In the genomic region with DNA sequence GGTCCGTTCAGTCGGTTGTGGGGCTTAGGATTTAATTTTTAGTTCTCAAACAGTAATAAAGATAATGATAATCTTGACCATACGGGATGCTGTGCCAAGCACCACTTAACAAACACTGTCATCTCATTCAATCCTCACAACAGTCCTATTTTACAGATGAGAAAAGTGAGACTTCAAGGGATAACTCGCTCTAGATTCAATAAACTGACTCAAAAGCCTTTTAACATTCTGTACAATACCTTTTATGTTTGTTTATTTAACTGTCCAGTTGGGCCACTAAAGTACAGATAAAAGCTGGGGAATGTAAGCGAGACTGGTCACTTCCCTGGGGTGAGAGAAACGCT, we compare ENCODE assay signal across 7 cellular contexts. TPM values are rescaled to one million over a fixed set of nuclear protein-coding genes. Genes with fewer than 3 reads are reported as not detected.
DNase-seq lines count a peak whose midpoint lies in the region; ATAC-seq and TF ChIP-seq lines count a peak whose summit lies in the region.

No MANE protein-coding gene starts in this region.

- peaks cover 20% of the 10 kb centered on the region for H3K27me3 Mint-ChIP-seq in activated CD4-positive, alpha-beta memory T cell treated with anti-CD3 and anti-CD28 coated beads for 36 hours
- peaks cover 46 to 61% of the 10 kb centered on the region in 2 donors for H3K27me3 Mint-ChIP-seq in stimulated activated naive B cell treated with anti-CD40 and anti-IgM and Interleukin-4, amounts not matched to agents 10 μg/mL and 1 μg/mL and 100 μg/mL, for 72 hours

- intact Hi-C loops in activated CD4-positive, alpha-beta memory T cell treated with anti-CD3 and anti-CD28 coated beads for 36 hours (cut with micrococcal nuclease), result loop anchor here (5.0 kb wide), 1 partner anchor 67 kb away; no protein-coding TSS in a partner anchor

- no peaks in the 10 kb centered on the region for H3K36me3 Mint-ChIP-seq in activated CD4-positive, alpha-beta memory T cell treated with anti-CD3 and anti-CD28 coated beads for 36 hours
- H3K36me3 Mint-ChIP-seq in stimulated activated naive B cell treated with anti-CD40 and anti-IgM and Interleukin-4, amounts not matched to agents 10 μg/mL and 1 μg/mL and 100 μg/mL, for 72 hours, result no peaks in the 10 kb centered on the region

- POLR2A ChIA-PET in HEK293 (lab: Yijun Ruan, JAX), result interaction anchor here (0.6 kb wide), 1 partner anchor 58 kb away, joined by 3 read pairs; no protein-coding TSS in a partner anchor
- POLR2A ChIA-PET in activated CD4-positive, alpha-beta memory T cell treated with anti-CD3 and anti-CD28 coated beads for 36 hours (lab: Charles Lee), result no interaction called here

- no peak overlapping the region; the same call in 1 of the 2 replicates for H3K27ac ChIP-seq in HEK293 (ENCODE audit: extremely low read depth, low read depth, low read length)
- no peak overlapping the region for H3K27ac ChIP-seq in iPS-18a (ENCODE audit: low read length)

- no peak for DNase-seq in activated CD4-positive, alpha-beta memory T cell treated with anti-CD3 and anti-CD28 coated beads for 36 hours
- DNase-seq in stimulated activated naive B cell treated with anti-CD40 and anti-IgM and Interleukin-4, amounts not matched to agents 10 μg/mL and 1 μg/mL and 100 μg/mL, for 72 hours, result no peak
- DNase-seq in GM19238 (ENCODE audit: insufficient read length, low spot score), result no peak

- H3K4me1 ChIP-seq in HEK293 (ENCODE audit: control insufficient read depth, insufficient read depth, low read length), result no peaks in the 10 kb centered on the region
- H3K4me1 ChIP-seq in iPS-18a (ENCODE audit: control insufficient read depth, low read depth, low read length), result peaks cover 10% of the 10 kb centered on the region

- H3K4me3 ChIP-seq in HEK293 (ENCODE audit: low read depth, low read length) (peak overlapping the region; percentile 86), iPS-18a (ENCODE audit: low read length) (peak overlapping the region; percentile 76)

- H3K27ac Mint-ChIP-seq in activated CD4-positive, alpha-beta memory T cell treated with anti-CD3 and anti-CD28 coated beads for 36 hours, result peak overlapping the region; percentile 13
- no peak overlapping the region for H3K27ac Mint-ChIP-seq in stimulated activated naive B cell treated with anti-CD40 and anti-IgM and Interleukin-4, amounts not matched to agents 10 μg/mL and 1 μg/mL and 100 μg/mL, for 72 hours

- H3K4me3 Mint-ChIP-seq in activated CD4-positive, alpha-beta memory T cell treated with anti-CD3 and anti-CD28 coated beads for 36 hours, result peak overlapping the region; percentile 83
- peak overlapping the region; percentile 86 to 87 for H3K4me3 Mint-ChIP-seq in stimulated activated naive B cell treated with anti-CD40 and anti-IgM and Interleukin-4, amounts not matched to agents 10 μg/mL and 1 μg/mL and 100 μg/mL, for 72 hours

- H3K36me3 ChIP-seq in HEK293 (ENCODE audit: control insufficient read depth in 2 of 2, insufficient read depth in 1 of 2, low read length in 2 of 2) (no peaks in the 10 kb centered on the region), iPS-18a (ENCODE audit: control insufficient read depth, low read depth, low read length) (no peaks in the 10 kb centered on the region)

- peaks cover 23% of the 10 kb centered on the region for H3K27me3 ChIP-seq in iPS-18a (ENCODE audit: control insufficient read depth, insufficient read depth, low read length)

- H3K9ac ChIP-seq in iPS-18a (ENCODE audit: low read length), result peak overlapping the region; percentile 55

- CTCF ChIA-PET in HEK293 (lab: Yijun Ruan, JAX), result interaction anchor here (1.4 kb wide), 1 partner anchor 32 kb away, joined by 5 read pairs; no protein-coding TSS in a partner anchor
- CTCF ChIA-PET in activated CD4-positive, alpha-beta memory T cell treated with anti-CD3 and anti-CD28 coated beads for 36 hours (lab: Charles Lee), result interaction anchor here (1.2 to 2.6 kb wide), 3 partner anchors 19 to 183 kb away, joined by 3 to 14 read pairs (median 3); a partner anchor contains a TSS

- no peaks in the 10 kb centered on the region for H3K9me3 Mint-ChIP-seq in activated CD4-positive, alpha-beta memory T cell treated with anti-CD3 and anti-CD28 coated beads for 36 hours
- H3K9me3 Mint-ChIP-seq in stimulated activated naive B cell treated with anti-CD40 and anti-IgM and Interleukin-4, amounts not matched to agents 10 μg/mL and 1 μg/mL and 100 μg/mL, for 72 hours, result peaks cover 3 to 4% of the 10 kb centered on the region in 2 donors

- no peak for TF ChIP-seq CTCF in HEK293 (tag by site-specific recombination; IDR thresholded peaks at IDR 0.05)

- peaks cover 18% of the 10 kb centered on the region for H3K4me1 Mint-ChIP-seq in activated CD4-positive, alpha-beta memory T cell treated with anti-CD3 and anti-CD28 coated beads for 36 hours (ENCODE audit: low read depth)
- H3K4me1 Mint-ChIP-seq in stimulated activated naive B cell treated with anti-CD40 and anti-IgM and Interleukin-4, amounts not matched to agents 10 μg/mL and 1 μg/mL and 100 μg/mL, for 72 hours, result peaks cover 11 to 25% of the 10 kb centered on the region in 2 donors

- ATAC-seq in stimulated activated naive B cell treated with anti-CD40 and anti-IgM and Interleukin-4, amounts not matched to agents 10 μg/mL and 1 μg/mL and 100 μg/mL, for 72 hours (replicated peaks), result no peak
- ATAC-seq in HG02610 (IDR thresholded peaks at IDR 0.05; ENCODE audit: unreplicated experiment) (no peak), HG02973 (IDR thresholded peaks at IDR 0.05; ENCODE audit: unreplicated experiment) (no peak)

- H3K9me3 ChIP-seq in HEK293 (ENCODE audit: control insufficient read depth, insufficient read depth, low read depth, low read length) (no peaks in the 10 kb centered on the region), iPS-18a (ENCODE audit: control insufficient read depth, low read depth, low read length) (no peaks in the 10 kb centered on the region)

TF ChIP-seq in HEK293, 187 proteins besides CTCF, POLR2A, EP300 and RAD21 (continues in another document):
- TF ChIP-seq ZNF37A (tag by site-specific recombination; IDR thresholded peaks at IDR 0.05) (no peak), MYNN (tag by site-specific recombination; IDR thresholded peaks at IDR 0.05; ENCODE audit: borderline replicate concordance) (no peak), ZNF837 (tag by site-specific recombination; IDR thresholded peaks at IDR 0.05) (no peak), SETDB1 (IDR thresholded peaks at IDR 0.05; ENCODE audit: insufficient read length, low read length) (no peak), PRDM1 (tag by site-specific recombination; IDR thresholded peaks at IDR 0.05) (no peak), ZNF571 (tag by site-specific recombination; IDR thresholded peaks at IDR 0.05) (no peak), FEZF1 (tag by site-specific recombination; IDR thresholded peaks at IDR 0.05) (no peak), RBAK (tag by site-specific recombination; IDR thresholded peaks at IDR 0.05) (no peak), ZNF510 (tag by site-specific recombination; IDR thresholded peaks at IDR 0.05; ENCODE audit: insufficient replicate concordance) (no peak), ZSCAN23 (tag by site-specific recombination; IDR thresholded peaks at IDR 0.05) (no peak), ZNF16 (tag by site-specific recombination; IDR thresholded peaks at IDR 0.05; ENCODE audit: low read depth) (no peak)
- TF ChIP-seq, protein P1, sequence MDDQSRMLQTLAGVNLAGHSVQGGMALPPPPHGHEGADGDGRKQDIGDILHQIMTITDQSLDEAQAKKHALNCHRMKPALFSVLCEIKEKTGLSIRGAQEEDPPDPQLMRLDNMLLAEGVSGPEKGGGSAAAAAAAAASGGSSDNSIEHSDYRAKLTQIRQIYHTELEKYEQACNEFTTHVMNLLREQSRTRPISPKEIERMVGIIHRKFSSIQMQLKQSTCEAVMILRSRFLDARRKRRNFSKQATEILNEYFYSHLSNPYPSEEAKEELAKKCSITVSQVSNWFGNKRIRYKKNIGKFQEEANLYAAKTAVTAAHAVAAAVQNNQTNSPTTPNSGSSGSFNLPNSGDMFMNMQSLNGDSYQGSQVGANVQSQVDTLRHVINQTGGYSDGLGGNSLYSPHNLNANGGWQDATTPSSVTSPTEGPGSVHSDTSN (CRISPR knock-in tag; IDR thresholded peaks at IDR 0.05), result no peak
- TF ChIP-seq, protein P2, sequence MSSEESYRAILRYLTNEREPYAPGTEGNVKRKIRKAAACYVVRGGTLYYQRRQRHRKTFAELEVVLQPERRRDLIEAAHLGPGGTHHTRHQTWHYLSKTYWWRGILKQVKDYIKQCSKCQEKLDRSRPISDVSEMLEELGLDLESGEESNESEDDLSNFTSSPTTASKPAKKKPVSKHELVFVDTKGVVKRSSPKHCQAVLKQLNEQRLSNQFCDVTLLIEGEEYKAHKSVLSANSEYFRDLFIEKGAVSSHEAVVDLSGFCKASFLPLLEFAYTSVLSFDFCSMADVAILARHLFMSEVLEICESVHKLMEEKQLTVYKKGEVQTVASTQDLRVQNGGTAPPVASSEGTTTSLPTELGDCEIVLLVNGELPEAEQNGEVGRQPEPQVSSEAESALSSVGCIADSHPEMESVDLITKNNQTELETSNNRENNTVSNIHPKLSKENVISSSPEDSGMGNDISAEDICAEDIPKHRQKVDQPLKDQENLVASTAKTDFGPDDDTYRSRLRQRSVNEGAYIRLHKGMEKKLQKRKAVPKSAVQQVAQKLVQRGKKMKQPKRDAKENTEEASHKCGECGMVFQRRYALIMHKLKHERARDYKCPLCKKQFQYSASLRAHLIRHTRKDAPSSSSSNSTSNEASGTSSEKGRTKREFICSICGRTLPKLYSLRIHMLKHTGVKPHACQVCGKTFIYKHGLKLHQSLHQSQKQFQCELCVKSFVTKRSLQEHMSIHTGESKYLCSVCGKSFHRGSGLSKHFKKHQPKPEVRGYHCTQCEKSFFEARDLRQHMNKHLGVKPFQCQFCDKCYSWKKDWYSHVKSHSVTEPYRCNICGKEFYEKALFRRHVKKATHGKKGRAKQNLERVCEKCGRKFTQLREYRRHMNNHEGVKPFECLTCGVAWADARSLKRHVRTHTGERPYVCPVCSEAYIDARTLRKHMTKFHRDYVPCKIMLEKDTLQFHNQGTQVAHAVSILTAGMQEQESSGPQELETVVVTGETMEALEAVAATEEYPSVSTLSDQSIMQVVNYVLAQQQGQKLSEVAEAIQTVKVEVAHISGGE (tag by site-specific recombination; conservative IDR thresholded peaks at IDR 0.05; ENCODE audit: low read depth), result no peak
- TF ChIP-seq, protein P3, sequence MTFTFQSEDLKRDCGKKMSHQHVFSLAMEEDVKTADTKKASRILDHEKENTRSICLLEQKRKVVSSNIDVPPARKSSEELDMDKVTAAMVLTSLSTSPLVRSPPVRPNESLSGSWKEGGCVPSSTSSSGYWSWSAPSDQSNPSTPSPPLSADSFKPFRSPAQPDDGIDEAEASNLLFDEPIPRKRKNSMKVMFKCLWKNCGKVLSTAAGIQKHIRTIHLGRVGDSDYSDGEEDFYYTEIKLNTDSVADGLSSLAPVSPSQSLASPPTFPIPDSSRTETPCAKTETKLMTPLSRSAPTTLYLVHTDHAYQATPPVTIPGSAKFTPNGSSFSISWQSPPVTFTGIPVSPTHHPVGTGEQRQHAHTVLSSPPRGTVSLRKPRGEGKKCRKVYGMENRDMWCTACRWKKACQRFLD (tag by site-specific recombination; IDR thresholded peaks at IDR 0.05), result no peak

RNA-seq across cellular contexts. Expression of a gene that starts 0.4 kb away (rescaled TPM):
- under 1 TPM in 1 of 2 experiments, not detected in 1; 0.48 TPM for total RNA-seq in activated CD4-positive, alpha-beta memory T cell treated with anti-CD3 and anti-CD28 coated beads for 36 hours

RNA-seq across cellular contexts. Expression of a gene that starts 33.0 kb away (rescaled TPM):
- total RNA-seq in activated CD4-positive, alpha-beta memory T cell treated with anti-CD3 and anti-CD28 coated beads for 36 hours, result not detected
